In the genomic region with DNA sequence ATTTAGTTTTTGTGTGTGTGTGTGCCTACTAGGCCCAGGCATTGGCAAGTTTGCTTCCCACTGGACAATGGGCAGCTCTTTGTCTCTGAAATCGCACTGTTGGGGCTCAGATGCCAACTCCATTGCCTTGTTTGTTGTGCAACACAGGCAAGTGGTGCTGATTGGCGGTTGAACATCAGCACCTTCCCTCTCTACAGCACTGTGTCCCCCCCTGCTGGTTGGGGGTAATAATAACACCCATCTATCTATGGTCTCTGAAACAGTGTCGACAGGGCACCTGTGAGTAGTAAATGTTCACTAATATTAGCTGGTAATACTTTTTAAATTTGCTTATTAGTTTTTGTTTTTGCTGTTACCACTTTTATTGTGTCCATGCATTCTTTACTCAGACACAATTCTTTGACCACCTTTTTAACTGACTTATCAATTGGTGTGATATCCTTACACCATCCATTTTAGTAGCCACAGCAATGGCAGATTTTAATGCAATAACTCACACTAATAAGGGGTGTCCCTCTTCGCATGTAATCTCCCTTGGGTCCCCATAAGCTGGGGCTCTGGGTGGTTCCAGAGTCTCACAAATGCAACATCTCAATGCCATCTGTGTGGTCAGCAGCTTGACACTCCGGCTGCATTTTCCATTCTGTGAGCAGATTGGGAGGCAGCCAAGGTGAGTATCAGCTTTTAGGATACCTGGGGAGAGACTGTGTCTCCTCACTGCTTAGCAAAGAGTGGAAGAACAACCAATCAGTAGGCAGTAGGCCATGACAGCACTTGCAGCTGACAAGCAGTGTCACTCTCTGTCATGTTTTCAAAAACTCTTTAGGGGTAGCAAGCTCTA, we compare ENCODE assay signal across 8 cellular contexts. TPM values are rescaled to one million over a fixed set of nuclear protein-coding genes. Genes with fewer than 3 reads are reported as not detected.
DNase-seq lines count a peak whose midpoint lies in the region; ATAC-seq and TF ChIP-seq lines count a peak whose summit lies in the region.

No MANE protein-coding gene starts in this region.

- H3K27me3 ChIP-seq in heart left ventricle, result peaks cover 0 to 19% (median 3%) of the 10 kb centered on the region in 9 donors
- no peaks in the 10 kb centered on the region for H3K27me3 ChIP-seq in right lobe of liver

- no peaks in the 10 kb centered on the region for H3K9me3 Mint-ChIP-seq in activated T-helper 17 cell treated with anti-CD3 and anti-CD28 coated beads, Interleukin-2, amount 50 U/mL, for 72 hours

- no peaks in the 10 kb centered on the region for H3K4me1 Mint-ChIP-seq in activated T-helper 17 cell treated with anti-CD3 and anti-CD28 coated beads, Interleukin-2, amount 50 U/mL, for 72 hours

- TF ChIP-seq CTCF in heart left ventricle (IDR thresholded peaks at IDR 0.05) (peak in 9 of 12 donors; percentile 21 to 47 (median 34)), NB4 (IDR thresholded peaks at IDR 0.05; ENCODE audit: low read depth, low read length) (peak; percentile 32), right lobe of liver (IDR thresholded peaks at IDR 0.05) (peak in 3 of 4 donors; percentile 20 to 43 (median 31))

- no peaks in the 10 kb centered on the region for H3K4me1 ChIP-seq in heart left ventricle
- no peaks in the 10 kb centered on the region for H3K4me1 ChIP-seq in right lobe of liver

- H3K4me3 ChIP-seq in heart left ventricle, result no peak overlapping the region
- H3K4me3 ChIP-seq in NB4 (ENCODE audit: low read depth, low read length), result no peak overlapping the region
- H3K4me3 ChIP-seq in right lobe of liver, result no peak overlapping the region

- intact Hi-C loops in heart left ventricle (cut with DNase I) (loop anchor here in 6 of 10 donors (5.0 to 10.0 kb wide), 6 partner anchors 136 to 526 kb away; no protein-coding TSS in a partner anchor), Right ventricle myocardium superior (cut with DNase I) (loop anchor here (5.0 kb wide), 1 partner anchor 523 kb away; no protein-coding TSS in a partner anchor), right lobe of liver (cut with DNase I) (no loop called here)

- H3K9me3 ChIP-seq in heart left ventricle (no peaks in the 10 kb centered on the region), right lobe of liver (no peaks in the 10 kb centered on the region)

- H3K27ac ChIP-seq in heart left ventricle (no peak overlapping the region), right lobe of liver (no peak overlapping the region)

- H3K4me3 Mint-ChIP-seq in activated T-helper 17 cell treated with anti-CD3 and anti-CD28 coated beads, Interleukin-2, amount 50 U/mL, for 72 hours, result no peak overlapping the region

- ATAC-seq in heart left ventricle (no peak), Right ventricle myocardium superior (ENCODE audit: poor library complexity) (no peak), right lobe of liver (peak in 3 of 4 donors; percentile 28 to 47 (median 35)), HG03139 (IDR thresholded peaks at IDR 0.05; ENCODE audit: unreplicated experiment) (no peak)
- ATAC-seq in activated T-helper 17 cell treated with anti-CD3 and anti-CD28 coated beads, Interleukin-2, amount 50 U/mL, for 72 hours (replicated peaks), result peak; percentile 66

- H3K36me3 Mint-ChIP-seq in activated T-helper 17 cell treated with anti-CD3 and anti-CD28 coated beads, Interleukin-2, amount 50 U/mL, for 72 hours (ENCODE audit: low read depth), result no peaks in the 10 kb centered on the region

- H3K36me3 ChIP-seq in heart left ventricle (no peaks in the 10 kb centered on the region), right lobe of liver (no peaks in the 10 kb centered on the region)

- DNase-seq in heart left ventricle, result no peak
- no peak for DNase-seq in Right ventricle myocardium superior
- DNase-seq in NB4 (ENCODE audit: low read depth), result peak; percentile 62
- DNase-seq in right lobe of liver, result no peak
- DNase-seq in SHP77 treated with DMSO at 0.1 percent for 48 hours (lab: John Stamatoyannopoulos, UW), result no peak
- DNase-seq in cerebellar nuclear complex (lab: John Stamatoyannopoulos, UW), result no peak

- TF ChIP-seq POLR2A in heart left ventricle (IDR thresholded peaks at IDR 0.05) (no peak), NB4 (IDR thresholded peaks at IDR 0.05; ENCODE audit: extremely low read depth, insufficient read length) (no peak), right lobe of liver (IDR thresholded peaks at IDR 0.05) (no peak)

- H3K27me3 Mint-ChIP-seq in activated T-helper 17 cell treated with anti-CD3 and anti-CD28 coated beads, Interleukin-2, amount 50 U/mL, for 72 hours, result peaks cover 3% of the 10 kb centered on the region

- 70 to 80% (median 74%) methylated on average over 5 of the region's 5 CpGs for WGBS in heart left ventricle, 4 donors
- 74% methylated on average over 4 of the region's 5 CpGs for WGBS in right lobe of liver (ENCODE audit: insufficient coverage, low coverage, low lambda C conversion rate, missing lambda C conversion rate)

- H3K27ac Mint-ChIP-seq in activated T-helper 17 cell treated with anti-CD3 and anti-CD28 coated beads, Interleukin-2, amount 50 U/mL, for 72 hours, result no peak overlapping the region

RNA-seq across cellular contexts. Expression of gene UQCRFS1, which starts 47.7 kb away (rescaled TPM):
- total RNA-seq in heart left ventricle (100 to 1,000 TPM in 7 of 9 donors, 10 to 100 TPM in 2; 87.6 to 160 (median 130) TPM), Right ventricle myocardium superior (167 TPM), right lobe of liver (10 to 100 TPM; 23.9 to 39.0 (median 27.5) TPM)
- 100 to 1,000 TPM in 1 of 2 donors, 10 to 100 TPM in 1; 56.7 to 139 TPM for polyA plus RNA-seq in heart left ventricle
- total RNA-seq in activated T-helper 17 cell treated with anti-CD3 and anti-CD28 coated beads, Interleukin-2, amount 50 U/mL, for 72 hours, result 10 to 100 TPM; 23.1 to 44.2 TPM

Comparison
In these comparisons a context has a peak if more than half of its experiments do, and no peak if none do; other contexts are left out.
1. ATAC-seq: peak in activated T-helper 17 cell treated with anti-CD3 and anti-CD28 coated beads, Interleukin-2, amount 50 U/mL, for 72 hours (single experiment) and right lobe of liver (3 of 4); none in heart left ventricle (0 of 4), Right ventricle myocardium superior (single experiment) and HG03139 (single experiment).
2. intact Hi-C loops: an anchor here in heart left ventricle (5.0 to 10.0 kb wide) and Right ventricle myocardium superior (5.0 kb wide); none called in right lobe of liver.
3. Peak in every context shown above with its lines, with median percentiles within 50 percentile points of each other: CTCF ChIP-seq.